12 cellular contexts compared by ENCODE assay signal in genomic region chr17:28723159-28723835, GRCh38. TPM values are rescaled to one million over a fixed set of nuclear protein-coding genes. Genes with fewer than 3 reads are reported as not detected.
DNase-seq lines count a peak whose midpoint lies in the region; ATAC-seq, FAIRE-seq and TF ChIP-seq lines count a peak whose summit lies in the region.
"Had no signal": no experiment of that assay in that cellular context is flagged by ENCODE, and none has a peak within 500 bp of the region (broad histone marks: within the 10 kb centered on the region; RNA-seq: fewer than 3 reads in every experiment).

No MANE protein-coding gene starts in this region.

- WGBS in prostate gland: 65% methylated on average over 6 of the region's 6 CpGs

- no peaks in the 10 kb centered on the region for H3K27me3 ChIP-seq in prostate gland (replicated peaks; ENCODE audit: insufficient read depth)

- DNase-seq in activated CD4-positive, alpha-beta T cell treated with anti-CD3 and anti-CD28 coated beads for 36 hours: no peak
- DNase-seq in activated CD4-positive, alpha-beta T cell treated with anti-CD3 and anti-CD28 coated beads, Interleukin-2, amount 50 U/mL, for 4 hours: no peak
- DNase-seq in NAMALWA (ENCODE audit: low spot score) (peak; percentile 25), MCF 10A (ENCODE audit: unreplicated experiment) (no peak), prostate gland (ENCODE audit: low spot score) (no peak), NCI-H345 (lab: John Stamatoyannopoulos, UW) (no peak), GM12892 (ENCODE audit: insufficient read length) (no peak)
- DNase-seq: aorta, KG1, left ventricle myocardium superior, NCI-H526 had no signal

- H3K4me1 Mint-ChIP-seq in activated CD4-positive, alpha-beta T cell treated with anti-CD3 and anti-CD28 coated beads for 36 hours: peaks cover 57% of the 10 kb centered on the region
- H3K4me1 Mint-ChIP-seq in MCF 10A (ENCODE audit: insufficient read depth, unreplicated experiment): peaks cover 31% of the 10 kb centered on the region

- H3K27ac ChIP-seq in prostate gland: peak overlapping the region; percentile 99

- peaks cover 5 to 7% of the 10 kb centered on the region in 2 donors for H3K36me3 ChIP-seq in prostate gland

- peak overlapping the region; percentile 90 for H3K27ac Mint-ChIP-seq in activated CD4-positive, alpha-beta T cell treated with anti-CD3 and anti-CD28 coated beads for 36 hours
- no peak overlapping the region for H3K27ac Mint-ChIP-seq in MCF 10A (ENCODE audit: low read depth, unreplicated experiment)

- CTCF ChIA-PET in activated CD4-positive, alpha-beta T cell treated with anti-CD3 and anti-CD28 coated beads for 36 hours (lab: Charles Lee): interaction anchor here (1.4 to 8.9 kb wide), 2 partner anchors 24 to 88 kb away, joined by 3 to 294 read pairs; partner anchors contain the start of gene TRAF4
- CTCF ChIA-PET in MCF 10A (lab: Yijun Ruan, JAX): interaction anchor here (0.6 to 9.2 kb wide), 2 partner anchors 24 to 156 kb away, joined by 3 to 365 read pairs; partner anchors contain the start of gene TRAF4

- no peak overlapping the region for H3K4me3 ChIP-seq in prostate gland

- POLR2A ChIA-PET in activated CD4-positive, alpha-beta T cell treated with anti-CD3 and anti-CD28 coated beads for 36 hours (lab: Charles Lee): interaction anchor here (0.7 to 6.3 kb wide), 3 partner anchors 24 to 203 kb away, joined by 4 to 111 read pairs (median 11); partner anchors contain the start of genes FAM222B and TRAF4
- POLR2A ChIA-PET in MCF 10A (lab: Yijun Ruan, JAX): interaction anchor here (0.7 to 18.0 kb wide), 8 partner anchors 24 to 227 kb away, joined by 3 to 1135 read pairs (median 14); partner anchors contain the start of genes BLTP2, DHRS13, PHF12 and SDF2

- H3K9me3 Mint-ChIP-seq in activated CD4-positive, alpha-beta T cell treated with anti-CD3 and anti-CD28 coated beads for 36 hours (ENCODE audit: low read depth): no peaks in the 10 kb centered on the region
- no peaks in the 10 kb centered on the region for H3K9me3 Mint-ChIP-seq in MCF 10A (ENCODE audit: unreplicated experiment)

- H3K36me3 Mint-ChIP-seq in activated CD4-positive, alpha-beta T cell treated with anti-CD3 and anti-CD28 coated beads for 36 hours (ENCODE audit: low read depth): peaks cover 60% of the 10 kb centered on the region
- peaks cover 81% of the 10 kb centered on the region for H3K36me3 Mint-ChIP-seq in MCF 10A (ENCODE audit: insufficient read depth, unreplicated experiment)

- H3K27me3 Mint-ChIP-seq in activated CD4-positive, alpha-beta T cell treated with anti-CD3 and anti-CD28 coated beads for 36 hours: peaks cover under 1% of the 10 kb centered on the region
- no peaks in the 10 kb centered on the region for H3K27me3 Mint-ChIP-seq in MCF 10A (ENCODE audit: insufficient read depth, unreplicated experiment)

- peaks cover 23% of the 10 kb centered on the region for H3K4me1 ChIP-seq in prostate gland (replicated peaks)

- intact Hi-C loops in activated CD4-positive, alpha-beta T cell treated with anti-CD3 and anti-CD28 coated beads for 36 hours (cut with DNase I, micrococcal nuclease): loop anchor here (10.0 kb wide), 2 partner anchors 392 to 892 kb away; no protein-coding TSS in a partner anchor
- intact Hi-C loops in MCF 10A (cut with micrococcal nuclease) (no loop called here), prostate gland (cut with DNase I) (loop anchor here (10.0 kb wide), 1 partner anchor 192 kb away; no protein-coding TSS in a partner anchor)

- TF ChIP-seq POLR2A in prostate gland (IDR thresholded peaks at IDR 0.05) (no peak), GM12892 (IDR thresholded peaks at IDR 0.05; ENCODE audit: low read depth, low read length) (no peak)

- H3K4me3 Mint-ChIP-seq in activated CD4-positive, alpha-beta T cell treated with anti-CD3 and anti-CD28 coated beads for 36 hours: peak overlapping the region; percentile 99
- peak overlapping the region; percentile 91 for H3K4me3 Mint-ChIP-seq in MCF 10A (ENCODE audit: unreplicated experiment)

- no TSS peak for BruUV-seq in MCF 10A (replicated peaks; lab: Mats Ljungman, UMichigan)

- TF ChIP-seq CTCF in MCF 10A (IDR thresholded peaks at IDR 0.05; ENCODE audit: unreplicated experiment): no peak
- no peak for TF ChIP-seq CTCF in prostate gland (IDR thresholded peaks at IDR 0.05)

- no peaks in the 10 kb centered on the region for H3K9me3 ChIP-seq in prostate gland

- ATAC-seq in activated CD4-positive, alpha-beta T cell treated with anti-CD3 and anti-CD28 coated beads for 36 hours: no peak
- ATAC-seq in HG02798 (IDR thresholded peaks at IDR 0.05; ENCODE audit: poor library complexity, unreplicated experiment): no peak
- ATAC-seq: left ventricle myocardium superior had no signal

- FAIRE-seq in GM12892 (lab: Jason Lieb, UNC): no peak

RNA-seq across cellular contexts. Expression of gene TLCD1, which starts 2.7 kb away (rescaled TPM):
- 1 to 10 TPM; 8.5 to 8.7 TPM for total RNA-seq in activated CD4-positive, alpha-beta T cell treated with anti-CD3 and anti-CD28 coated beads for 36 hours
- total RNA-seq in MCF 10A (2022): 13.4 and 18.7 TPM in 2 replicates
- total RNA-seq in prostate gland: 10 to 100 TPM in 1 of 2 donors, 1 to 10 TPM in 1; 5.3 to 19.6 TPM
- 15.8 TPM for polyA plus RNA-seq in GM12892 (2012; ENCODE audit: missing spikeins)

RNA-seq across cellular contexts. Expression of gene RPL23A, which starts 3.5 kb away (rescaled TPM):
- 1,000 to 10,000 TPM; 2,164 to 2,505 TPM for total RNA-seq in activated CD4-positive, alpha-beta T cell treated with anti-CD3 and anti-CD28 coated beads for 36 hours
- total RNA-seq in MCF 10A (2022): 1,941 and 2,110 TPM in 2 replicates
- total RNA-seq in prostate gland: 100 to 1,000 TPM; 417 to 657 TPM
- 2,883 TPM for polyA plus RNA-seq in GM12892 (2012; ENCODE audit: missing spikeins)

RNA-seq across cellular contexts. Expression of gene NEK8, which starts 5.3 kb away (rescaled TPM):
- total RNA-seq in activated CD4-positive, alpha-beta T cell treated with anti-CD3 and anti-CD28 coated beads for 36 hours: 1 to 10 TPM; 3.8 to 4.0 TPM
- 4.5 and 8.6 TPM in 2 replicates for total RNA-seq in MCF 10A (2022)
- 10 to 100 TPM in 1 of 2 donors, 1 to 10 TPM in 1; 5.1 to 13.2 TPM for total RNA-seq in prostate gland
- polyA plus RNA-seq in GM12892 (2012; ENCODE audit: missing spikeins): 6.9 TPM

RNA-seq across cellular contexts. Expression of gene RAB34, which starts 5.6 kb away (rescaled TPM):
- total RNA-seq in activated CD4-positive, alpha-beta T cell treated with anti-CD3 and anti-CD28 coated beads for 36 hours: 10 to 100 TPM; 13.6 to 17.4 TPM
- total RNA-seq in MCF 10A (2022) (90.0 and 105 TPM in 2 replicates), prostate gland (100 to 1,000 TPM; 165 to 181 TPM)
- polyA plus RNA-seq in GM12892 (2012; ENCODE audit: missing spikeins): 18.7 TPM

RNA-seq across cellular contexts. Expression of gene PROCA1, which starts 11.6 kb away (rescaled TPM):
- total RNA-seq in activated CD4-positive, alpha-beta T cell treated with anti-CD3 and anti-CD28 coated beads for 36 hours: 1 to 10 TPM; 4.0 to 4.5 TPM
- total RNA-seq in MCF 10A (2022) (0.86 and 1.1 TPM in 2 replicates), prostate gland (1 to 10 TPM; 1.9 to 9.4 TPM)
- polyA plus RNA-seq in GM12892 (2012; ENCODE audit: missing spikeins): 2.8 TPM
